In the genomic region with DNA sequence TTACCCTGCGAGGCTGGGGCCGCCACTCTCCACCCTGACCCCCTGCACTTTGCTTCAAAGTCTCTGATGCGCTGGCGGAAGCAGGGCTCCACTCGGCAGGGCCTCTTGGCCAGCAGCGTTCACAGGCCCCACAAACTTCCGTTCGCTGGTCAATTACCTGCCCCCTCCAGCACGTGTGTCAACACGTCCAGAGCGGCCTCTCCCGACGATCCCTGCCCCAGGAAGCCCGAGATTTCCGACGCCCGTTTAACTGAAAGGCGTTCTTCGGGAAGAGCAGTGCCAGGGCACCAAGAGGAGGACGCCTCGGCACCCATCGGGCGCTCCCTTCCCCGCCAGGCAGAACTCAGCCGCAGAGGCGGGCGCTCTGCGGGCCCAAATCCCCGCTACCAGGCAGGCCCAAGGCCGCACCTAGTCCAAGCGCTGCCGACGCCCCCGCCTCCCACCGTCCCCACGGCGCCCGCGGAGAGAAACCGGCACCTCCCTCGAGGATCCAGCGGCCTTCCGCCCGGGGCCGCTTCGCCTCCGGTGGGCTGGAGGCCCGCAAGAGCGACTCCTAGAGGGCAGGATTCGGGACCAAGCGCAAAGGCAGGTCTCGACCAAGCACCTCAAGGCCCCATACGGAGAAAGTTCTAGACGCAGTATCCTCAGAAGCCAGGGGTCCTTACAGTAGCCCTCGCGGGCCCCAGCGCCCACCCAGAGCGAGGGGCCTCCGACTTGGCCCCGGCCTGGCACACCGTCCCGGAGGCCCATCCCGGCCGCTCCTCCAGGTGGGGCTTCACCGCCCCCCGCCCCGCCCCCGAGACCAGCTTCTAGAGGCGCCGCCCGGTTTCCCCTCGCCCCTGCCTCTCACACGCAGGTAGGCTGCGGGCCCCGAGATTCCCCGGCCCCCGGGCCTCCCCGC, we compare ENCODE assay signal across 8 cellular contexts. TPM values are rescaled to one million over a fixed set of nuclear protein-coding genes. Genes with fewer than 3 reads are reported as not detected.
DNase-seq lines count a peak whose midpoint lies in the region; ATAC-seq and TF ChIP-seq lines count a peak whose summit lies in the region.

No MANE protein-coding gene starts in this region.

- WGBS in endodermal cell (ENCODE audit: insufficient coverage in 1 of 2, insufficient read length in 1 of 2), 2 experiments, result 0 to 2% methylated on average over 13 to 65 of the region's 78 CpGs

- ATAC-seq in HG02610 (IDR thresholded peaks at IDR 0.05; ENCODE audit: unreplicated experiment) (peak; percentile 36), naive B cell (ENCODE audit: low read depth in 2 of 2) (peak; percentile 20 to 21)

- no peaks in the 10 kb centered on the region for H3K27me3 ChIP-seq in endodermal cell (ENCODE audit: control insufficient read depth, insufficient read depth, low read length, poor library complexity, severe bottlenecking)
- H3K27me3 ChIP-seq in tibial artery, result no peaks in the 10 kb centered on the region

- H3K4me3 ChIP-seq in endodermal cell (ENCODE audit: low read length), result peak overlapping the region; percentile 88
- peak overlapping the region; percentile 68 to 80 for H3K4me3 ChIP-seq in tibial artery

- H3K9ac ChIP-seq in endodermal cell (ENCODE audit: extremely low read depth, low read length, poor library complexity, severe bottlenecking), result peak overlapping the region; percentile 59

- peak overlapping the region; percentile 57 for H3K27ac ChIP-seq in endodermal cell (ENCODE audit: low read depth, low read length)
- H3K27ac ChIP-seq in tibial artery, result peak overlapping the region; percentile 92 to 95

- peaks cover 28% of the 10 kb centered on the region for H3K36me3 ChIP-seq in endodermal cell (ENCODE audit: control insufficient read depth, insufficient read depth, low read length)
- H3K36me3 ChIP-seq in tibial artery, result peaks cover 14 to 23% (median 22%) of the 10 kb centered on the region in 3 donors

- no peaks in the 10 kb centered on the region for H3K27me3 Mint-ChIP-seq in endodermal cell (ENCODE audit: insufficient read depth)
- no peaks in the 10 kb centered on the region for H3K27me3 Mint-ChIP-seq in naive B cell

- TF ChIP-seq CTCF in endodermal cell (conservative IDR thresholded peaks at IDR 0.05) (peak; percentile 62), tibial artery (IDR thresholded peaks at IDR 0.05) (peak in 1 of 2 experiments; percentile 17)

- H3K4me3 Mint-ChIP-seq in endodermal cell (peak overlapping the region; percentile 77), naive B cell (peak overlapping the region; percentile 79 to 93 (median 88))

- H3K36me3 Mint-ChIP-seq in endodermal cell (ENCODE audit: low read depth), result peaks cover 29% of the 10 kb centered on the region
- peaks cover 0 to 5% of the 10 kb centered on the region in 2 donors for H3K36me3 Mint-ChIP-seq in naive B cell

- H3K9me3 Mint-ChIP-seq in endodermal cell (peaks cover 61% of the 10 kb centered on the region), naive B cell (peaks cover 0 to 2% (median 0%) of the 10 kb centered on the region in 7 donors)

- DNase-seq in NCI-H1436 (lab: John Stamatoyannopoulos, UW) (peak; percentile 63), NCI-H1436 treated with DMSO at 0.1 percent for 48 hours (lab: John Stamatoyannopoulos, UW) (no peak), NCI-H1092 (lab: John Stamatoyannopoulos, UW) (peak; percentile 57), endodermal cell (peak; percentile 76), naive B cell (no peak), tibial artery (no peak)
- peak; percentile 37 for DNase-seq in activated CD4-positive, alpha-beta T cell treated with anti-CD3 and anti-CD28 coated beads for 1 hour

- intact Hi-C loops in tibial artery (cut with DNase I; ENCODE audit: low total_unique reads), result no loop called here

- peak overlapping the region; percentile 89 for H3K27ac Mint-ChIP-seq in endodermal cell
- peak overlapping the region; percentile 12 to 91 (median 84) for H3K27ac Mint-ChIP-seq in naive B cell

- H3K4me1 ChIP-seq in endodermal cell (ENCODE audit: control insufficient read depth, insufficient read depth, low read length), result peaks cover 8% of the 10 kb centered on the region
- peaks cover 0 to 52% (median 42%) of the 10 kb centered on the region in 4 donors for H3K4me1 ChIP-seq in tibial artery

- peaks cover 15% of the 10 kb centered on the region for H3K4me1 Mint-ChIP-seq in endodermal cell
- H3K4me1 Mint-ChIP-seq in naive B cell, result peaks cover 16 to 29% (median 19%) of the 10 kb centered on the region in 3 donors

- H3K9me3 ChIP-seq in endodermal cell (ENCODE audit: control insufficient read depth, low read length) (no peaks in the 10 kb centered on the region), tibial artery (peaks cover 0 to 5% (median 0%) of the 10 kb centered on the region in 3 donors)

RNA-seq across cellular contexts. Expression of gene BCAP31, which starts 0.6 kb away (rescaled TPM):
- total RNA-seq in endodermal cell, result 100 to 1,000 TPM; 192 to 206 TPM
- 116 TPM for polyA plus RNA-seq in endodermal cell (2013, experiment 1 of 2)
- polyA plus RNA-seq in endodermal cell (2013, experiment 2 of 2), result 113 TPM
- 100 to 1,000 TPM; 228 to 369 (median 252) TPM for polyA plus RNA-seq in naive B cell (ENCODE audit: low read depth in 6 of 6)

RNA-seq across cellular contexts. Expression of gene ABCD1, which starts 1.1 kb away (rescaled TPM):
- 10 to 100 TPM; 17.9 to 18.2 TPM for total RNA-seq in endodermal cell
- 12.6 TPM for polyA plus RNA-seq in endodermal cell (2013, experiment 1 of 2)
- polyA plus RNA-seq in endodermal cell (2013, experiment 2 of 2), result 15.8 TPM
- 1 to 10 TPM; 2.2 to 6.2 (median 5.2) TPM for polyA plus RNA-seq in naive B cell (ENCODE audit: low read depth in 6 of 6)

RNA-seq across cellular contexts. Expression of gene SLC6A8, which starts 35.9 kb away (rescaled TPM):
- total RNA-seq in endodermal cell, result 100 to 1,000 TPM in 1 of 2 donors, 10 to 100 TPM in 1; 57.6 to 121 TPM
- polyA plus RNA-seq in endodermal cell (2013, experiment 1 of 2), result 144 TPM
- 117 TPM for polyA plus RNA-seq in endodermal cell (2013, experiment 2 of 2)
- under 1 TPM in 3 of 6 donors, not detected in 3; 0.06 to 0.78 (median 0.23) TPM for polyA plus RNA-seq in naive B cell (ENCODE audit: low read depth in 6 of 6)

RNA-seq across cellular contexts. Expression of gene PLXNB3, which starts 40.4 kb away (rescaled TPM):
- total RNA-seq in endodermal cell, result 1 to 10 TPM; 1.1 TPM
- 4.5 TPM for polyA plus RNA-seq in endodermal cell (2013, experiment 1 of 2)
- 2.6 TPM for polyA plus RNA-seq in endodermal cell (2013, experiment 2 of 2)
- polyA plus RNA-seq in naive B cell (ENCODE audit: low read depth in 6 of 6), result under 1 TPM in 1 of 6 donors, not detected in 5; 0.71 TPM

RNA-seq across cellular contexts. Expression of gene PNCK, which starts 50.0 kb away (rescaled TPM):
- 10 to 100 TPM in 1 of 2 donors, 1 to 10 TPM in 1; 2.8 to 12.9 TPM for total RNA-seq in endodermal cell
- 11.1 TPM for polyA plus RNA-seq in endodermal cell (2013, experiment 1 of 2)
- 9.0 TPM for polyA plus RNA-seq in endodermal cell (2013, experiment 2 of 2)
- polyA plus RNA-seq in naive B cell (ENCODE audit: low read depth in 6 of 6), result not detected

Comparison
In these comparisons a context has a peak if more than half of its experiments do, and no peak if none do; other contexts are left out.
1. DNase-seq: peak in NCI-H1436 (single experiment), NCI-H1092 (single experiment), activated CD4-positive, alpha-beta T cell treated with anti-CD3 and anti-CD28 coated beads for 1 hour (single experiment) and endodermal cell (single experiment); none in NCI-H1436 treated with DMSO at 0.1 percent for 48 hours (single experiment), naive B cell (single experiment) and tibial artery (0 of 2).